ENCODE assay signal across 1 cellular context in the genomic region with DNA sequence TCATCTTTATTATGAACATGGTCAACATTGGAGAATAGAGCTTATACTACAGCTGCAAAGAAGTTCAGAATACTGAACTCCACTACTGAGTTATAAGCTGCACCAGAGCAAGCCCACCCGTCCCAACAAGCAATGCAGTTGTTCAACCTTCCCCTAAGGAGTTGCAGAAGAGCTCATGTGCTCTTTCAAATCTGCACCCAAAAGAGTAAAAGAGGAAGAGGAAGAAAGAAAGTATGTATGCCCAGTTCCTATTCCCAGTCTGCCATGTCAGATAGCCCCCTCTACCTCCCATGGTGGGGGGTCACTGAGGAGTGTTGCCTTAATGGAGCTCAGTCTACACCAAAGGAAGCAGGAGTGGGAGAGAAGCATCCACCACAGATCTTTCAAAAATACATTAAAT.
TF ChIP-seq lines count a peak whose summit lies in the region.

No MANE protein-coding gene starts in this region.

TF ChIP-seq in K562, 482 proteins besides CTCF, POLR2A, EP300 and RAD21:
- TF ChIP-seq SPI1 (IDR thresholded peaks at IDR 0.05; ENCODE audit: borderline replicate concordance, low read depth, low read length) (peak; percentile 15; the same call in 1 of the 2 replicates), GATAD2A (IDR thresholded peaks at IDR 0.05) (no peak), ARNT (IDR thresholded peaks at IDR 0.05) (no peak)
- TF ChIP-seq, protein P1, sequence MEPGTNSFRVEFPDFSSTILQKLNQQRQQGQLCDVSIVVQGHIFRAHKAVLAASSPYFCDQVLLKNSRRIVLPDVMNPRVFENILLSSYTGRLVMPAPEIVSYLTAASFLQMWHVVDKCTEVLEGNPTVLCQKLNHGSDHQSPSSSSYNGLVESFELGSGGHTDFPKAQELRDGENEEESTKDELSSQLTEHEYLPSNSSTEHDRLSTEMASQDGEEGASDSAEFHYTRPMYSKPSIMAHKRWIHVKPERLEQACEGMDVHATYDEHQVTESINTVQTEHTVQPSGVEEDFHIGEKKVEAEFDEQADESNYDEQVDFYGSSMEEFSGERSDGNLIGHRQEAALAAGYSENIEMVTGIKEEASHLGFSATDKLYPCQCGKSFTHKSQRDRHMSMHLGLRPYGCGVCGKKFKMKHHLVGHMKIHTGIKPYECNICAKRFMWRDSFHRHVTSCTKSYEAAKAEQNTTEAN (CRISPR knock-in tag; IDR thresholded peaks at IDR 0.05), result no peak
- TF ChIP-seq, protein P2, sequence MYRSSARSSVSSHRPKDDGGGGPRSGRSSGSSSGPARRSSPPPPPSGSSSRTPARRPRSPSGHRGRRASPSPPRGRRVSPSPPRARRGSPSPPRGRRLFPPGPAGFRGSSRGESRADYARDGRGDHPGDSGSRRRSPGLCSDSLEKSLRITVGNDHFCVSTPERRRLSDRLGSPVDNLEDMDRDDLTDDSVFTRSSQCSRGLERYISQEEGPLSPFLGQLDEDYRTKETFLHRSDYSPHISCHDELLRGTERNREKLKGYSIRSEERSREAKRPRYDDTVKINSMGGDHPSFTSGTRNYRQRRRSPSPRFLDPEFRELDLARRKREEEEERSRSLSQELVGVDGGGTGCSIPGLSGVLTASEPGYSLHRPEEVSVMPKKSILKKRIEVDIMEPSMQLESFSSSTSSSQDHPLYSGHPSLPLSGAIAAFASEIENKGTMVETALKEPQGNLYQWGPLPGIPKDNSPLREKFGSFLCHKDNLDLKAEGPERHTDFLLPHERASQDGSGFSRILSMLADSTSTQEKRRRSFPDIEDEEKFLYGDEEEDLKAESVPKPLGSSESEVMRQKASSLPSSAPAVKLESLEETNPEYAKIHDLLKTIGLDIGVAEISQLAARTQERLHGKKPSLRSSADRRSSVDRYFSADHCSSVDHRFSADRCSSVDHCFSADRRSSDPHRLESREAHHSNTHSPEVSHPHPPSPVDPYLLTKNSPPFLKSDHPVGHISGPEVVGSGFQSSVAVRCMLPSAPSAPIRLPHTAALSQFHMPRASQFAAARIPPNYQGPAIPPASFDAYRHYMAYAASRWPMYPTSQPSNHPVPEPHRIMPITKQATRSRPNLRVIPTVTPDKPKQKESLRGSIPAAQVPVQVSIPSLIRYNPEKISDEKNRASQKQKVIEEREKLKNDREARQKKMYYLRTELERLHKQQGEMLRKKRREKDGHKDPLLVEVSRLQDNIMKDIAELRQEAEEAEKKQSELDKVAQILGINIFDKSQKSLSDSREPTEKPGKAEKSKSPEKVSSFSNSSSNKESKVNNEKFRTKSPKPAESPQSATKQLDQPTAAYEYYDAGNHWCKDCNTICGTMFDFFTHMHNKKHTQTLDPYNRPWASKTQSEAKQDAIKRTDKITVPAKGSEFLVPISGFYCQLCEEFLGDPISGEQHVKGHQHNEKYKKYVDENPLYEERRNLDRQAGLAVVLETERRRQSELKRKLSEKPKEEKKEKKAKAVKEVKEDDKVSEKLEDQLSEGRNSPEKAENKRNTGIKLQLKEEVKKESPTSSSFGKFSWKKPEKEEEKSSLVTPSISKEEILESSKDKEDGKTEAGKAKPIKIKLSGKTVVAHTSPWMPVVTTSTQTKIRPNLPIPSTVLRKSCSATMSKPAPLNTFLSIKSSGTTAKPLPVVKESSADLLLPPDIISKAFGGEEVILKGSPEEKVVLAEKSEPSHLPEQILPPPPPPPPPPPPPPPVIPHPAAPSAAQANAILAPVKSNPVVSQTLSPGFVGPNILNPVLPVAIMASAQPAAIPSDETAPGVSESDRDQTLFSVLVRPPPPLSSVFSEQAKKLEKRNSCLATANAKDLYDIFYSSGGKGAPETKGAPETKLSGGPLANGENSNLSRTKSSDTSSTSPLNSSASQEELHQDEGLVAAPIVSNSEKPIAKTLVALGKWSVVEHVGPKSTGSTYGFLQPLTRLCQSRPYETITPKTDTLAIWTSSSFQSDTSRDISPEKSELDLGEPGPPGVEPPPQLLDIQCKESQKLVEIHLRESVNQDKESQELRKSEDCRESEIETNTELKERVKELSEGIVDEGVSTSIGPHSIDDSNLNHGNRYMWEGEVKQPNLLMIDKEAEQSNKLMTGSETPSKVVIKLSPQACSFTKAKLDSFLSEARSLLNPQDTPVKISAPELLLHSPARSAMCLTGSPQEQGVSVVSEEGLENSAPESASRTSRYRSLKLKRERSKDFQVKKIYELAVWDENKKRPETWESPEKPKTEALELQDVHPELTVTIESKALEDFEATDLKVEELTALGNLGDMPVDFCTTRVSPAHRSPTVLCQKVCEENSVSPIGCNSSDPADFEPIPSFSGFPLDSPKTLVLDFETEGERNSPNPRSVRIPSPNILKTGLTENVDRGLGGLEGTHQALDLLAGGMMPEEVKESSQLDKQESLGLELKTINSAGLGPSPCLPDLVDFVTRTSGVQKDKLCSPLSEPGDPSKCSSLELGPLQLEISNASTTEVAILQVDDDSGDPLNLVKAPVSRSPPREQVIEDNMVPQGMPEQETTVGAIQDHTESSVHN (IDR thresholded peaks at IDR 0.05; ENCODE audit: borderline replicate concordance in 1 of 2, low read depth in 1 of 2), result no peak
